Comparison of ENCODE assay signal across 23 cellular contexts in the genomic region with DNA sequence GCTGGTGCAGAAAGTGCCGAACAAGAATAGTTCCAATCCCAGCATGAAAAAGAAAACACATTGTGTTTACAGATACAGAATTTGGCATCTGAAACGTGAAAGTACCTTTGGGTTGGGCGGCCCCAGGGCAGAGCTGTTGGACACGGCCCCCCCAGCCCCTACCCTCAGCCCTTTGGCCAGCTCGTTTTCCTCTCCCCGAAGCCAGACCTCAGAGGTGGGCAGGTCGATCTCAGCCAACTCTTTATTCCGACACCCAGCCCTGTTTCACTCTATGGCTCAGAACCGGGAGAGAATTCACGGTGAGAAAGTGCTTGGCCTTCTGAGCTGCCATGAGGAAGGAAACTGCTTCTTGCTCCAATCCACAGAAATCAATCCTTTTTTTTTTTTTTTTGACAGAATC. TPM values are rescaled to one million over a fixed set of nuclear protein-coding genes. Genes with fewer than 3 reads are reported as not detected.
"Had no signal": no experiment of that assay in that cellular context is flagged by ENCODE, and none has a peak within 500 bp of the region (broad histone marks: within the 10 kb centered on the region; RNA-seq: fewer than 3 reads in every experiment).

No MANE protein-coding gene starts in this region.

- DNase-seq: activated CD4-positive, alpha-beta memory T cell treated with anti-CD3 and anti-CD28 coated beads, Interleukin-2, amount 10 ng/mL, durations not matched to agents 7 days and 5 days; activated CD4-positive, alpha-beta T cell treated with anti-CD3 and anti-CD28 coated beads, Interleukin-2, amount 50 U/mL, for 1 hour; activated CD4-positive, CD25-positive, alpha-beta regulatory T cell; activated T-cell treated with anti-CD3 and anti-CD28 coated beads, Interleukin-2, amount 50 U/mL, for 1 hour; aorta; NCI-H1092; NCI-H1417; NCI-H2029 treated with DMSO at 0.1 percent for 48 hours; NCI-H345; NCI-H510A; NCI-H526 treated with DMSO at 0.1 percent for 48 hours; NCI-H82; OCI-M1; Peyer's patch; Right ventricle myocardium superior; SJCRH30; SK-N-SH; T-helper 1 cell had no signal

- H3K9ac ChIP-seq: KMS-11, SK-N-SH had no signal

- H3K4me1 Mint-ChIP-seq: activated CD4-positive, alpha-beta memory T cell treated with anti-CD3 and anti-CD28 coated beads, Interleukin-2, amount 10 ng/mL, durations not matched to agents 7 days and 5 days; activated naive CD4-positive, alpha-beta T cell treated with anti-CD3 and anti-CD28 coated beads, Interleukin-2, amount 50 U/mL, for 24 hours had no signal

- H3K4me2 ChIP-seq: KMS-11, SK-N-SH had no signal

- H3K27ac ChIP-seq: breast epithelium, KMS-11, Peyer's patch, RWPE1, SJCRH30, VCaP had no signal

- H3K9me3 ChIP-seq: breast epithelium, Peyer's patch, SJCRH30, SK-N-SH had no signal

- H3K27me3 ChIP-seq: breast epithelium, Peyer's patch, SJCRH30 had no signal

- H3K4me3 Mint-ChIP-seq: activated CD4-positive, alpha-beta memory T cell treated with anti-CD3 and anti-CD28 coated beads, Interleukin-2, amount 10 ng/mL, durations not matched to agents 7 days and 5 days; activated naive CD4-positive, alpha-beta T cell treated with anti-CD3 and anti-CD28 coated beads, Interleukin-2, amount 50 U/mL, for 24 hours had no signal

- H3K36me3 ChIP-seq: breast epithelium, Peyer's patch, SJCRH30 had no signal

- H3K4me3 ChIP-seq: breast epithelium, Peyer's patch, SJCRH30 had no signal

- H3K36me3 Mint-ChIP-seq: activated naive CD4-positive, alpha-beta T cell treated with anti-CD3 and anti-CD28 coated beads, Interleukin-2, amount 50 U/mL, for 24 hours had no signal

- H3K4me1 ChIP-seq: breast epithelium, Peyer's patch, SJCRH30 had no signal

- H3K27ac Mint-ChIP-seq: activated CD4-positive, alpha-beta memory T cell treated with anti-CD3 and anti-CD28 coated beads, Interleukin-2, amount 10 ng/mL, durations not matched to agents 7 days and 5 days; activated naive CD4-positive, alpha-beta T cell treated with anti-CD3 and anti-CD28 coated beads, Interleukin-2, amount 50 U/mL, for 24 hours had no signal

- H3K9me3 Mint-ChIP-seq: activated CD4-positive, alpha-beta memory T cell treated with anti-CD3 and anti-CD28 coated beads, Interleukin-2, amount 10 ng/mL, durations not matched to agents 7 days and 5 days; activated naive CD4-positive, alpha-beta T cell treated with anti-CD3 and anti-CD28 coated beads, Interleukin-2, amount 50 U/mL, for 24 hours had no signal

RNA-seq across cellular contexts. Expression of gene NTN1, which starts 11.3 kb away (rescaled TPM):
- total RNA-seq: activated CD4-positive, alpha-beta memory T cell treated with anti-CD3 and anti-CD28 coated beads, Interleukin-2, amount 10 ng/mL, durations not matched to agents 7 days and 5 days had no signal
